In genomic region chr3:116253511-116253910, GRCh38 we compare ENCODE assay signal across 19 cellular contexts.
DNase-seq lines count a peak whose midpoint lies in the region; ATAC-seq and TF ChIP-seq lines count a peak whose summit lies in the region.
"Had no signal": no experiment of that assay in that cellular context is flagged by ENCODE, and none has a peak within 500 bp of the region (broad histone marks: within the 10 kb centered on the region; RNA-seq: fewer than 3 reads in every experiment).

No MANE protein-coding gene starts in this region.

- no peaks in the 10 kb centered on the region for H3K27me3 Mint-ChIP-seq in endothelial cell (ENCODE audit: unreplicated experiment)

- H3K9me2 ChIP-seq in PC-3 (replicated peaks; ENCODE audit: low read length), result no peaks in the 10 kb centered on the region

- H3K9me3 Mint-ChIP-seq in endothelial cell (ENCODE audit: unreplicated experiment), result no peaks in the 10 kb centered on the region

- H3K4me1 ChIP-seq in PC-3 (ENCODE audit: insufficient read depth, low read length), result no peaks in the 10 kb centered on the region
- H3K4me1 ChIP-seq in mesenchymal stem cell (ENCODE audit: control insufficient read depth, insufficient read depth, low read depth, low read length), result peaks cover 2% of the 10 kb centered on the region
- no peaks in the 10 kb centered on the region for H3K4me1 ChIP-seq in heart right ventricle
- H3K4me1 ChIP-seq: A549, HAP-1 had no signal

- no peaks in the 10 kb centered on the region for H3K79me2 ChIP-seq in PC-3 (ENCODE audit: low read length)

- H3K27ac Mint-ChIP-seq in endothelial cell (ENCODE audit: unreplicated experiment), result peak overlapping the region; percentile 80

- H3F3A ChIP-seq in PC-3 (ENCODE audit: low read length, unreplicated experiment), result no peaks in the 10 kb centered on the region

- no peak overlapping the region for H2BK15ac ChIP-seq in mesenchymal stem cell (ENCODE audit: low read depth, poor library complexity, severe bottlenecking)

- no peak overlapping the region for H4K91ac ChIP-seq in mesenchymal stem cell (ENCODE audit: low read length)

- H4K8ac ChIP-seq in mesenchymal stem cell (ENCODE audit: low read length), result no peak overlapping the region

- H3K4me2 ChIP-seq in PC-3 (ENCODE audit: low read length) (no peak overlapping the region), mesenchymal stem cell (ENCODE audit: low read length, poor library complexity, severe bottlenecking) (no peak overlapping the region)
- H3K4me2 ChIP-seq: A549, PC-9 had no signal

- H2BK120ac ChIP-seq in mesenchymal stem cell (ENCODE audit: low read depth, low read length), result no peak overlapping the region

- H3K9ac ChIP-seq in PC-3 (ENCODE audit: low read length) (no peak overlapping the region), mesenchymal stem cell (ENCODE audit: low read length) (no peak overlapping the region)

- ATAC-seq in PC-3, result no peak; the same call in 1 of the 2 replicates
- no peak for ATAC-seq in heart right ventricle
- ATAC-seq in HG03469 (IDR thresholded peaks at IDR 0.05; ENCODE audit: unreplicated experiment), result no peak
- ATAC-seq: A549 had no signal

- no peak overlapping the region for H2AK5ac ChIP-seq in mesenchymal stem cell (ENCODE audit: low read length, severe bottlenecking)

- H3K4me3 ChIP-seq in PC-3 (ENCODE audit: low read length) (no peak overlapping the region), mesenchymal stem cell (ENCODE audit: insufficient read depth in 1 of 2, low read depth in 1 of 2, low read length in 2 of 2) (no peak overlapping the region), heart right ventricle (no peak overlapping the region)
- H3K4me3 ChIP-seq: A549, HAP-1, PC-9 had no signal

- no peaks in the 10 kb centered on the region for H3K9me3 ChIP-seq in PC-3 (ENCODE audit: low read length)
- H3K9me3 ChIP-seq in mesenchymal stem cell (ENCODE audit: control insufficient read depth, low read length), result no peaks in the 10 kb centered on the region
- no peaks in the 10 kb centered on the region for H3K9me3 ChIP-seq in heart right ventricle
- H3K9me3 ChIP-seq: A549, HAP-1 had no signal

- H3K4me1 Mint-ChIP-seq in endothelial cell (ENCODE audit: unreplicated experiment), result peaks cover 18% of the 10 kb centered on the region

- H3K14ac ChIP-seq in mesenchymal stem cell (ENCODE audit: low read length in 2 of 2), result no peak overlapping the region

- TF ChIP-seq CTCF in PC-3 (conservative IDR thresholded peaks at IDR 0.05; ENCODE audit: low read depth, low read length) (no peak), endothelial cell (IDR thresholded peaks at IDR 0.05; ENCODE audit: unreplicated experiment) (no peak), heart right ventricle (IDR thresholded peaks at IDR 0.05) (no peak)

- no peaks in the 10 kb centered on the region for H3K36me3 ChIP-seq in PC-3 (ENCODE audit: low read depth, low read length)
- no peaks in the 10 kb centered on the region for H3K36me3 ChIP-seq in mesenchymal stem cell (ENCODE audit: control insufficient read depth in 1 of 2, insufficient read depth in 2 of 2, low read depth in 1 of 2, low read length in 2 of 2)
- H3K36me3 ChIP-seq in heart right ventricle, result no peaks in the 10 kb centered on the region
- H3K36me3 ChIP-seq: HAP-1 had no signal

- CTCF ChIA-PET in PC-3 (lab: Charles Lee), result no interaction called here

- H3K4ac ChIP-seq in mesenchymal stem cell (ENCODE audit: low read depth in 1 of 2, low read length in 2 of 2), result no peak overlapping the region

- no peak overlapping the region for H2BK12ac ChIP-seq in mesenchymal stem cell (ENCODE audit: low read length in 2 of 2)

- H3K27me3 ChIP-seq in PC-3 (ENCODE audit: low read length), result 0 out of 2 replicates have a peak, but pooled peaks cover 4% of the 10 kb centered on the region
- H3K27me3 ChIP-seq in mesenchymal stem cell (ENCODE audit: control insufficient read depth in 1 of 2, insufficient read depth in 1 of 2, low read length in 2 of 2), result no peaks in the 10 kb centered on the region
- H3K27me3 ChIP-seq in heart right ventricle, result no peaks in the 10 kb centered on the region

- H2BK5ac ChIP-seq in mesenchymal stem cell (ENCODE audit: low read depth, low read length, poor library complexity, severe bottlenecking), result no peak overlapping the region

- no peak overlapping the region for H3K18ac ChIP-seq in mesenchymal stem cell (ENCODE audit: low read depth in 1 of 2, low read length in 2 of 2)

- DNase-seq in DMS79 (lab: John Stamatoyannopoulos, UW), result peak; percentile 40
- peak; percentile 13 for DNase-seq in PC-3
- no peak for DNase-seq in endothelial cell (ENCODE audit: low spot score)
- no peak for DNase-seq in mesenchymal stem cell
- no peak for DNase-seq in NCI-H2196 treated with DMSO at 0.1 percent for 48 hours (lab: John Stamatoyannopoulos, UW; ENCODE audit: unreplicated experiment)
- DNase-seq in NOMO-1 treated with DMSO at 0.1 percent for 48 hours (lab: John Stamatoyannopoulos, UW; ENCODE audit: unreplicated experiment), result no peak
- no peak for DNase-seq in heart right ventricle
- DNase-seq: C1 segment of cervical spinal cord, IMR-90, Kasumi-1, NCI-H1105, NCI-H1694, NCI-H2107, NCI-H446, NCI-H748 treated with DMSO at 0.1 percent for 48 hours, PC-9 had no signal

- H3K36me3 Mint-ChIP-seq in endothelial cell (ENCODE audit: low read depth, unreplicated experiment), result no peaks in the 10 kb centered on the region

- H3K27ac ChIP-seq in PC-3 (ENCODE audit: low read length) (no peak overlapping the region), mesenchymal stem cell (ENCODE audit: low read length, poor library complexity, severe bottlenecking) (peak overlapping the region; percentile 25), heart right ventricle (peak overlapping the region in 1 of 10 donors; percentile 61)
- H3K27ac ChIP-seq: A549, PC-9 had no signal

- POLR2A ChIA-PET in PC-3 (lab: Charles Lee; ENCODE audit: unreplicated experiment), result no interaction called here

- intact Hi-C loops in PC-3 (cut with micrococcal nuclease), result no loop called here
- intact Hi-C loops in heart right ventricle (cut with DNase I), result no loop called here

- WGBS in mesenchymal stem cell, result 43% methylated on average over 4 of the region's 4 CpGs
- 47 to 59% methylated on average over 4 of the region's 4 CpGs for WGBS in heart right ventricle, 2 donors

- H3K79me1 ChIP-seq in mesenchymal stem cell (replicated peaks; ENCODE audit: low read length, poor library complexity, severe bottlenecking), result peaks cover 22% of the 10 kb centered on the region

- no TSS peak for BruUV-seq in PC-3 (replicated peaks; lab: Mats Ljungman, UMichigan)

- H3K4me3 Mint-ChIP-seq in endothelial cell (ENCODE audit: unreplicated experiment), result no peak overlapping the region

- no peaks in the 10 kb centered on the region for H4K20me1 ChIP-seq in PC-3 (ENCODE audit: low read length)

- no peak overlapping the region for H3K23ac ChIP-seq in mesenchymal stem cell (ENCODE audit: low read length in 2 of 2)

- H2AFZ ChIP-seq in PC-3 (ENCODE audit: low read length) (no peak overlapping the region), mesenchymal stem cell (ENCODE audit: low read depth, low read length) (no peak overlapping the region)
- H2AFZ ChIP-seq: PC-9 had no signal

Comparison
In these comparisons a context has a peak if more than half of its experiments do, and no peak if none do; other contexts are left out.
1. DNase-seq: peak in DMS79 (single experiment) and PC-3 (single experiment); none in endothelial cell (single experiment), mesenchymal stem cell (single experiment), NCI-H2196 treated with DMSO at 0.1 percent for 48 hours (single experiment), NOMO-1 treated with DMSO at 0.1 percent for 48 hours (single experiment) and heart right ventricle (0 of 2).